ENCODE assay signal across 25 cellular contexts in the genomic region with DNA sequence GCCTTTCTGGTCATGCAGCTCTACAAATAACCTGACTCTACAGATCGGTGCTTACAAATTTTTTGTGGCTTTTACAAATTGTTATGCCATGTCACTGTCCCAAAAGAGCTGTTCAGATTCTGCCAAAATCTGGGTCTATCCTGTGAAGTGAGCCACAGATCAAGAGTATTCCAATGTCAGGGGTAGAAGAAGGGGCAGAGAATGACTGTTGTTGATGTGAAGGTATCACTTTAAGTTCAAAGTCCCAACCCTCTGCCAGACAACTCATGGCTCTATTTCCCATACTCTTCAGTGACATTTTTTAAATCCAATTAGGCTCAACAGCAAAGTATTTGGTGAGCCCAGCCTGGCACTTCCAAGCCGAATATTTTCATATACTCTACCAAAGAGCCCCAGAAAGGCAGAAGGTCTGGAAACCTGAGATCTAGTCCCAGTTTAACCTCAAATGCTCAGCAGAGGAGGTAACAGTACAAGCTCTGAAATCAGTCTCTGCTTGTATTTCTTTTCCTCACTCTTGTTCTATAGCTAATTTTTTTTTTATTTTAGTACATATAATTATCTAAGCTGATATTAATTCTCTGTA.
"Had no signal": no experiment of that assay in that cellular context is flagged by ENCODE, and none has a peak within 500 bp of the region (broad histone marks: within the 10 kb centered on the region; RNA-seq: fewer than 3 reads in every experiment).

No MANE protein-coding gene starts in this region.

- H3K4me1 ChIP-seq: ascending aorta, prostate gland had no signal

- H3K27me3 ChIP-seq: ascending aorta, pancreas, spleen, tibial nerve had no signal

- H3K4me3 Mint-ChIP-seq: activated CD4-positive, alpha-beta T cell treated with anti-CD3 and anti-CD28 coated beads for 36 hours; activated naive CD4-positive, alpha-beta T cell treated with anti-CD3 and anti-CD28 coated beads for 36 hours; activated naive CD8-positive, alpha-beta T cell treated with anti-CD3 and anti-CD28 coated beads for 36 hours; activated T-helper 1 cell treated with anti-CD3 and anti-CD28 coated beads, Interleukin-12 subunit alpha, Interleukin-12 subunit beta, Interleukin-2, Interleukin-4 antibody, amounts not matched to agents 30 ng/mL and 10 ng/mL and 1 ng/mL, durations not matched to agents 14 hours and 24 hours and 36 hours; brain; effector memory CD8-positive, alpha-beta T cell; immature natural killer cell; mesothelial cell of epicardium; naive thymus-derived CD4-positive, alpha-beta T cell had no signal

- H3K4me3 ChIP-seq: ascending aorta, coronary artery, pancreas, prostate gland, tibial nerve had no signal

- H3K36me3 ChIP-seq: prostate gland had no signal

- H3K27ac Mint-ChIP-seq: activated CD4-positive, alpha-beta T cell treated with anti-CD3 and anti-CD28 coated beads for 36 hours; activated naive CD8-positive, alpha-beta T cell treated with anti-CD3 and anti-CD28 coated beads for 36 hours; activated T-helper 1 cell treated with anti-CD3 and anti-CD28 coated beads, Interleukin-12 subunit alpha, Interleukin-12 subunit beta, Interleukin-2, Interleukin-4 antibody, amounts not matched to agents 30 ng/mL and 10 ng/mL and 1 ng/mL, durations not matched to agents 14 hours and 24 hours and 36 hours; brain; effector memory CD8-positive, alpha-beta T cell; immature natural killer cell; mesothelial cell of epicardium; naive thymus-derived CD4-positive, alpha-beta T cell had no signal

- DNase-seq: activated CD4-positive, alpha-beta T cell treated with anti-CD3 and anti-CD28 coated beads for 36 hours; activated CD4-positive, CD25-positive, alpha-beta regulatory T cell; activated CD8-positive, alpha-beta memory T cell treated with anti-CD3 and anti-CD28 coated beads for 24 hours; activated CD8-positive, alpha-beta memory T cell treated with anti-CD3 and anti-CD28 coated beads, Interleukin-2, amount 50 U/mL, for 4 hours; activated effector memory CD4-positive, alpha-beta T cell treated with anti-CD3 and anti-CD28 coated beads, Interleukin-2, amount 50 U/mL, for 16 hours; activated naive CD4-positive, alpha-beta T cell treated with anti-CD3 and anti-CD28 coated beads for 36 hours; activated naive CD8-positive, alpha-beta T cell treated with anti-CD3 and anti-CD28 coated beads for 36 hours; activated T-cell treated with anti-CD3 and anti-CD28 coated beads, Interleukin-2, amount 50 U/mL, for 1 hour; effector memory CD8-positive, alpha-beta T cell; erythroblast; head of caudate nucleus; hypothalamus; immature natural killer cell; naive thymus-derived CD4-positive, alpha-beta T cell; nucleus accumbens; pancreas; spleen; stimulated activated naive CD4-positive, alpha-beta T cell treated with Interleukin-2 at 50 U/mL for 16 hours had no signal

- H3K4me1 Mint-ChIP-seq: mesothelial cell of epicardium had no signal

- H3K27ac ChIP-seq: ascending aorta, coronary artery, prostate gland had no signal

- H3K9me3 Mint-ChIP-seq: activated naive CD4-positive, alpha-beta T cell treated with anti-CD3 and anti-CD28 coated beads for 36 hours; activated naive CD8-positive, alpha-beta T cell treated with anti-CD3 and anti-CD28 coated beads for 36 hours; activated T-helper 1 cell treated with anti-CD3 and anti-CD28 coated beads, Interleukin-12 subunit alpha, Interleukin-12 subunit beta, Interleukin-2, Interleukin-4 antibody, amounts not matched to agents 30 ng/mL and 10 ng/mL and 1 ng/mL, durations not matched to agents 14 hours and 24 hours and 36 hours; brain; effector memory CD8-positive, alpha-beta T cell; immature natural killer cell; mesothelial cell of epicardium; naive thymus-derived CD4-positive, alpha-beta T cell had no signal

- ATAC-seq: activated CD4-positive, alpha-beta T cell treated with anti-CD3 and anti-CD28 coated beads for 36 hours; effector memory CD8-positive, alpha-beta T cell; naive thymus-derived CD4-positive, alpha-beta T cell; pancreas had no signal

- H3K9me3 ChIP-seq: ascending aorta, pancreas, prostate gland, spleen, tibial nerve had no signal

- H3K27me3 Mint-ChIP-seq: activated CD4-positive, alpha-beta T cell treated with anti-CD3 and anti-CD28 coated beads for 36 hours; activated naive CD8-positive, alpha-beta T cell treated with anti-CD3 and anti-CD28 coated beads for 36 hours; brain; effector memory CD8-positive, alpha-beta T cell; naive thymus-derived CD4-positive, alpha-beta T cell had no signal
